In the genomic region with DNA sequence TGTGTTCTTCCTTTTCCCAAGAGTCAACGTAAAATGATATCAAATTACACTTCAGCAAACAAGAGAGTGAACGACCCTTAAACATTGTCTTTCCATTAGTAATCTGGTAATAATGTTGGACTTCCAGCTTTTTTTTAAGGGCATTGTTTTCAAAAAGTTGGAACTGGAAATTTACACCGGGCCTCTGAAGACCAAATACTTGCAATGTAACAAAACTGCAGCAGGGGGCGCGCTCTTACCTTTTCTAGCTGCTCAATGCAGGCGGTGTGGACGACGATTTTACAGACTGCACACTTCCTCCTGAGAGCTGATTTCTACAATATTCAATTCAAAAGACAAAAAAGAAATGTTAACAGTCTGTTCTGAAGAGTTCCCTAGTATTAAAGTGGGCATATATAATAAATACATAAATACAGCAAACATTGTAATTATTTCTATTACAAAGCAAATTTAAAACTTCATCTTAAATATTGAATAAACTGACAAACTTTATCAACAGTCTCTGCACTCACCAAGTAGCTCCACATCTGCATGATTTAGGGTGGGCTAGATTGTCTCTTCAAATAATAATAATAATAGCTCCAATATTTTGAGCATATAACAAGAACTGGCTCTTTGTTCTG, we compare ENCODE assay signal across 8 cellular contexts.
DNase-seq lines count a peak whose midpoint lies in the region; ATAC-seq and TF ChIP-seq lines count a peak whose summit lies in the region.

No MANE protein-coding gene starts in this region.

- 4% methylated on average over 8 of the region's 8 CpGs for WGBS in right lobe of liver (ENCODE audit: insufficient coverage, low coverage, low lambda C conversion rate, missing lambda C conversion rate)

- DNase-seq in AG20443 (ENCODE audit: low spot score), result peak; percentile 73
- DNase-seq in NCI-H345 (lab: John Stamatoyannopoulos, UW), result peak; percentile 71
- DNase-seq in activated CD4-positive, alpha-beta T cell treated with anti-CD3 and anti-CD28 coated beads for 4 hours, result peak; percentile 29 to 32
- peak; percentile 94 for DNase-seq in dermis blood vessel endothelial cell
- DNase-seq in right lobe of liver, result peak; percentile 74 to 78 (median 77)
- DNase-seq in stimulated activated CD8-positive, alpha-beta memory T cell treated with anti-CD3 and anti-CD28 coated beads, Interleukin-12 subunit alpha, Interleukin-12 subunit beta, amount 100 ng/mL, for 1 hour (ENCODE audit: low read depth), result peak; percentile 20

- intact Hi-C loops in right lobe of liver (cut with DNase I), result loop anchor here (5.0 to 10.0 kb wide), 2 partner anchors 241 to 248 kb away; no protein-coding TSS in a partner anchor

- H3K36me3 ChIP-seq in right lobe of liver, result no peaks in the 10 kb centered on the region

- no peak for TF ChIP-seq POLR2A in right lobe of liver (IDR thresholded peaks at IDR 0.05)

- no peaks in the 10 kb centered on the region for H3K4me1 ChIP-seq in right lobe of liver

- no peaks in the 10 kb centered on the region for H3K9me3 ChIP-seq in right lobe of liver

- TF ChIP-seq CTCF in right lobe of liver (IDR thresholded peaks at IDR 0.05), result peak; percentile 76 to 85 (median 81)

- ATAC-seq in GM18873 (IDR thresholded peaks at IDR 0.05; ENCODE audit: low FRiP score, unreplicated experiment) (peak; percentile 75), HG03342 (IDR thresholded peaks at IDR 0.05; ENCODE audit: unreplicated experiment) (peak; percentile 90), right lobe of liver (peak; percentile 87 to 97 (median 94))

- H3K27me3 ChIP-seq in right lobe of liver, result no peaks in the 10 kb centered on the region

- H3K4me3 ChIP-seq in right lobe of liver, result no peak overlapping the region

- H3K27ac ChIP-seq in right lobe of liver, result no peak overlapping the region

Comparison
In these comparisons a context has a peak if more than half of its experiments do, and no peak if none do; other contexts are left out.
1. DNase-seq: peak in every context shown above with its lines; median percentile 94 in dermis blood vessel endothelial cell; 77 in right lobe of liver; 73 in AG20443; 71 in NCI-H345; 30 in activated CD4-positive, alpha-beta T cell treated with anti-CD3 and anti-CD28 coated beads for 4 hours; 20 in stimulated activated CD8-positive, alpha-beta memory T cell treated with anti-CD3 and anti-CD28 coated beads, Interleukin-12 subunit alpha, Interleukin-12 subunit beta, amount 100 ng/mL, for 1 hour.